In the genomic region with DNA sequence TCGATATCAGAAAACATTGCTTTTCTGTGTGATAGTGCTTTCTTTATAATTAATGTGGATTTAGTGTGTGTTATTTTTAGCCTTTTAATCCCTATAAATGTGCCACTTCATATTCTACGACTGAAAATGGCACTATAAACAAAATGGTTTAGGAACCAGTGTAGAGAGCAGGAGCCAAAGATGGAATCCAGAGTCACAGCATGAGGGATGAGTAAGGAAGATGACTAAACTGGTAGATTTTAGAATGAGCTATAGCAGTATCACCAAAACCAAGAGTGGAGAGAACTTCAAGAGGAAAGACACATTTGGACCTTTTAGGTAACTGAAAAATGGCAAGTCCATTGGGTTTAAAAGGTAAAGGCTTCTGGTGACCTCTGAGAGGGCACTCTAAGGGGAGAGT, we compare ENCODE assay signal across 1 cellular context.
TF ChIP-seq lines count a peak whose summit lies in the region.

No MANE protein-coding gene starts in this region.

TF ChIP-seq in IMR-90, 13 proteins besides CTCF, POLR2A, EP300 and RAD21 (continued from another document):
- TF ChIP-seq, protein P1, sequence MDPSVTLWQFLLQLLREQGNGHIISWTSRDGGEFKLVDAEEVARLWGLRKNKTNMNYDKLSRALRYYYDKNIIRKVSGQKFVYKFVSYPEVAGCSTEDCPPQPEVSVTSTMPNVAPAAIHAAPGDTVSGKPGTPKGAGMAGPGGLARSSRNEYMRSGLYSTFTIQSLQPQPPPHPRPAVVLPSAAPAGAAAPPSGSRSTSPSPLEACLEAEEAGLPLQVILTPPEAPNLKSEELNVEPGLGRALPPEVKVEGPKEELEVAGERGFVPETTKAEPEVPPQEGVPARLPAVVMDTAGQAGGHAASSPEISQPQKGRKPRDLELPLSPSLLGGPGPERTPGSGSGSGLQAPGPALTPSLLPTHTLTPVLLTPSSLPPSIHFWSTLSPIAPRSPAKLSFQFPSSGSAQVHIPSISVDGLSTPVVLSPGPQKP (IDR thresholded peaks at IDR 0.05; ENCODE audit: borderline replicate concordance, low read depth, low read length) = no peak
- TF ChIP-seq RFX5 (IDR thresholded peaks at IDR 0.05; ENCODE audit: low read depth, low read length) (no peak), SMC3 (IDR thresholded peaks at IDR 0.05; ENCODE audit: low read depth, low read length) (no peak), MXI1 (IDR thresholded peaks at IDR 0.05; ENCODE audit: borderline replicate concordance, low read depth, low read length) (no peak), RCOR1 (IDR thresholded peaks at IDR 0.05; ENCODE audit: insufficient replicate concordance, low read length) (no peak), NFE2L2 (IDR thresholded peaks at IDR 0.05; ENCODE audit: low read depth, low read length) (no peak)
